In genomic region chr18:50989711-50990110, GRCh38 we compare ENCODE assay signal across 8 cellular contexts.
"Had no signal": no experiment of that assay in that cellular context is flagged by ENCODE, and none has a peak within 500 bp of the region (broad histone marks: within the 10 kb centered on the region; RNA-seq: fewer than 3 reads in every experiment).

No MANE protein-coding gene starts in this region.

- FAIRE-seq: H1, H54, HTR-8/SVneo, K562 had no signal

- DNase-seq: H9, HCEC 1CT, IMR-90 had no signal

- ATAC-seq: GM23338, K562 had no signal

- H3K4me3 ChIP-seq: GM23338, K562 had no signal
